ENCODE assay signal across 8 cellular contexts in genomic region chr19:45153339-45154063, GRCh38.
DNase-seq lines count a peak whose midpoint lies in the region; ATAC-seq and TF ChIP-seq lines count a peak whose summit lies in the region.

No MANE protein-coding gene starts in this region.

- H3K36me3 Mint-ChIP-seq in memory B cell: no peaks in the 10 kb centered on the region

- peaks cover 22% of the 10 kb centered on the region for H3K4me1 Mint-ChIP-seq in memory B cell

- no peak overlapping the region for H3K27ac Mint-ChIP-seq in memory B cell

- TF ChIP-seq CTCF in GM20000 (IDR thresholded peaks at IDR 0.05; ENCODE audit: extremely low read depth, missing control alignments): no peak

- peak; percentile 61 for DNase-seq in GM20000 (ENCODE audit: low spot score)
- peak; percentile 47 for DNase-seq in activated CD4-positive, CD25-positive, alpha-beta regulatory T cell treated with anti-CD3 and anti-CD28 coated beads, Interleukin-2, amount 50 U/mL, for 72 hours
- DNase-seq in ecto neural progenitor cell (ENCODE audit: low spot score): peak; percentile 80
- DNase-seq in memory B cell (ENCODE audit: low spot score in 2 of 2): peak; percentile 24 to 32
- peak; percentile 17 for DNase-seq in stimulated activated naive CD4-positive, alpha-beta T cell treated with Interleukin-2 at 50 U/mL for 16 hours (lab: John Stamatoyannopoulos, UW)
- DNase-seq in NCI-H1694 treated with DMSO at 0.1 percent for 48 hours (lab: John Stamatoyannopoulos, UW): no peak
- no peak for DNase-seq in DMS114 treated with DMSO at 0.1 percent for 48 hours (lab: John Stamatoyannopoulos, UW; ENCODE audit: unreplicated experiment)

- H3K4me3 Mint-ChIP-seq in memory B cell: peak overlapping the region; percentile 84

- H3K9me3 Mint-ChIP-seq in memory B cell: no peaks in the 10 kb centered on the region

- peaks cover 30% of the 10 kb centered on the region for H3K27me3 Mint-ChIP-seq in memory B cell

- ATAC-seq in memory B cell (ENCODE audit: low read depth) (peak; percentile 46), HG02678 (IDR thresholded peaks at IDR 0.05; ENCODE audit: unreplicated experiment) (no peak)

Comparison
In these comparisons a context has a peak if more than half of its experiments do, and no peak if none do; other contexts are left out.
1. DNase-seq: peak in GM20000 (single experiment), activated CD4-positive, CD25-positive, alpha-beta regulatory T cell treated with anti-CD3 and anti-CD28 coated beads, Interleukin-2, amount 50 U/mL, for 72 hours (single experiment), ecto neural progenitor cell (single experiment), memory B cell (2 of 2) and stimulated activated naive CD4-positive, alpha-beta T cell treated with Interleukin-2 at 50 U/mL for 16 hours (single experiment); none in NCI-H1694 treated with DMSO at 0.1 percent for 48 hours (single experiment) and DMS114 treated with DMSO at 0.1 percent for 48 hours (single experiment).